1 cellular context compared by ENCODE assay signal in the genomic region with DNA sequence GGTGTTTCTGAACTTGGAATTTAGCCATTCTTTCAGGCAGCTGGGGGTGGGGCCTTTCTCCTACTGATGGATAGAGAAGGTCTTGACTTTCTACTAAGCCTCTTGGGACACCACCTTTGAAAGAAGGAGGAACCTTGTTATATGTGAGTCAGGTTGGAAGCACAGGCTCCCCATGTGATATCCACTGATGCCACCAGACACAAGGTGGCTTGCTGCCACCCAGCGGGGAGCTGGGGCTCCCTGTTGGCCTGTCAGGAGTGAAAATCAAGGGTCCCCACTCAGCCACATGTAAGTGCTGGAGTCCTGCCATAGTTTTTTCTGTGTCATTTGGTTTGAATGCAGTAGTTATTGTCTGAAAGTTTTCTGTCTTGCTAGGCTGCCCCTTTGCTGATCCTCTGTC.
TF ChIP-seq lines count a peak whose summit lies in the region.

No MANE protein-coding gene starts in this region.

TF ChIP-seq in HCT116, 20 proteins besides CTCF, POLR2A, EP300 and RAD21 (continued from another document):
- TF ChIP-seq, protein P1, sequence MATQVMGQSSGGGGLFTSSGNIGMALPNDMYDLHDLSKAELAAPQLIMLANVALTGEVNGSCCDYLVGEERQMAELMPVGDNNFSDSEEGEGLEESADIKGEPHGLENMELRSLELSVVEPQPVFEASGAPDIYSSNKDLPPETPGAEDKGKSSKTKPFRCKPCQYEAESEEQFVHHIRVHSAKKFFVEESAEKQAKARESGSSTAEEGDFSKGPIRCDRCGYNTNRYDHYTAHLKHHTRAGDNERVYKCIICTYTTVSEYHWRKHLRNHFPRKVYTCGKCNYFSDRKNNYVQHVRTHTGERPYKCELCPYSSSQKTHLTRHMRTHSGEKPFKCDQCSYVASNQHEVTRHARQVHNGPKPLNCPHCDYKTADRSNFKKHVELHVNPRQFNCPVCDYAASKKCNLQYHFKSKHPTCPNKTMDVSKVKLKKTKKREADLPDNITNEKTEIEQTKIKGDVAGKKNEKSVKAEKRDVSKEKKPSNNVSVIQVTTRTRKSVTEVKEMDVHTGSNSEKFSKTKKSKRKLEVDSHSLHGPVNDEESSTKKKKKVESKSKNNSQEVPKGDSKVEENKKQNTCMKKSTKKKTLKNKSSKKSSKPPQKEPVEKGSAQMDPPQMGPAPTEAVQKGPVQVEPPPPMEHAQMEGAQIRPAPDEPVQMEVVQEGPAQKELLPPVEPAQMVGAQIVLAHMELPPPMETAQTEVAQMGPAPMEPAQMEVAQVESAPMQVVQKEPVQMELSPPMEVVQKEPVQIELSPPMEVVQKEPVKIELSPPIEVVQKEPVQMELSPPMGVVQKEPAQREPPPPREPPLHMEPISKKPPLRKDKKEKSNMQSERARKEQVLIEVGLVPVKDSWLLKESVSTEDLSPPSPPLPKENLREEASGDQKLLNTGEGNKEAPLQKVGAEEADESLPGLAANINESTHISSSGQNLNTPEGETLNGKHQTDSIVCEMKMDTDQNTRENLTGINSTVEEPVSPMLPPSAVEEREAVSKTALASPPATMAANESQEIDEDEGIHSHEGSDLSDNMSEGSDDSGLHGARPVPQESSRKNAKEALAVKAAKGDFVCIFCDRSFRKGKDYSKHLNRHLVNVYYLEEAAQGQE (IDR thresholded peaks at IDR 0.05; ENCODE audit: low read depth): no peak
- TF ChIP-seq ZNF274 (IDR thresholded peaks at IDR 0.05; ENCODE audit: low read depth, low read length) (no peak), YY1 (IDR thresholded peaks at IDR 0.05; ENCODE audit: extremely low read depth, insufficient replicate concordance, low read depth, low read length) (no peak), CBX3 (IDR thresholded peaks at IDR 0.05; ENCODE audit: low read depth) (no peak)
